18 cellular contexts compared by ENCODE assay signal in the genomic region with DNA sequence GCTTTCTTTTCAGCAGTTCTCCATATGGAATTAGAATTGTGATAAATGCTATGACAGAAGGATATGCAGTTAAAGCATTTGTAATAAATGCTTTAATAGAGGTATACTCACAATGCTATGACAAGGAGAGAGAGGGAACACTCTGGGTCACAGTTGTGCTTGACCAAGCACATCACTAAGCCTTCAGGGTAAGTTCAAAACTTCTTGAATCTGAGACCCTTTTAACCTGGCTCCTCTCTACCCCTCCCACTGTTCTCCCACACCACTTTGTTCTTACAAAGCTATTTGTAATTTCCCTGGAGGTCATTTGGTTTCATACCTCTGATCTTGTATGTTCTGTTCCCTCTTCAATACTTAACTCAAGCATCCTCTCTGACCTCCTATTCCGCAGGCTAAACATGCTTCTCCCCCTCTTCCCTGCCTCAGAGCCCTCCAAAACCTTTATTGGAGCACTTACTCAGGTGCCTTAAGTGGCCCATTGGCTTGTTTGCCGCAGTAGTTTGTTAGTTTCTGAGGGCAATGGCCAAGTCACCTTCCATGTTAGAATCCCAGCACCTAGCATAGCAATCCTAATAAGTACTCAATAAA. TPM values are rescaled to one million over a fixed set of nuclear protein-coding genes. Genes with fewer than 3 reads are reported as not detected.
DNase-seq lines count a peak whose midpoint lies in the region; ATAC-seq and TF ChIP-seq lines count a peak whose summit lies in the region.
"Had no signal": no experiment of that assay in that cellular context is flagged by ENCODE, and none has a peak within 500 bp of the region (broad histone marks: within the 10 kb centered on the region; RNA-seq: fewer than 3 reads in every experiment).

No MANE protein-coding gene starts in this region.

- H3K36me3 Mint-ChIP-seq in GM23338 (ENCODE audit: low read depth) (peaks cover 3% of the 10 kb centered on the region; the same call in 1 of the 3 replicates), endothelial cell (ENCODE audit: low read depth, unreplicated experiment) (no peaks in the 10 kb centered on the region)
- H3K36me3 Mint-ChIP-seq: CD8-positive, alpha-beta memory T cell had no signal

- H2AFZ ChIP-seq in GM23338 = peak overlapping the region; percentile 5; the same call in 1 of the 2 replicates

- H3K9ac ChIP-seq in duodenal mucosa (ENCODE audit: low read depth in 1 of 2, low read length in 2 of 2) = peak overlapping the region in 1 of 2 donors; percentile 1
- H3K9ac ChIP-seq: BLaER1 treated with 17β-estradiol and CSF1 and Interleukin-3, amounts not matched to agents 10 nM and 100 nM had no signal

- H3K4me2 ChIP-seq in GM23338 = no peak overlapping the region
- H3K4me2 ChIP-seq: BLaER1 treated with 17β-estradiol and CSF1 and Interleukin-3, amounts not matched to agents 10 nM and 100 nM had no signal

- H3K27ac ChIP-seq in GM23338 (ENCODE audit: low read depth) (no peak overlapping the region), duodenal mucosa (ENCODE audit: low read depth, low read length) (peak overlapping the region; percentile 11)
- H3K27ac ChIP-seq: BLaER1 treated with 17β-estradiol and CSF1 and Interleukin-3, amounts not matched to agents 10 nM and 100 nM had no signal

- H3K9me3 ChIP-seq in duodenal mucosa (ENCODE audit: control insufficient read depth in 1 of 2, low read length in 2 of 2) = peaks cover 0 to 6% of the 10 kb centered on the region in 2 donors
- H3K9me3 ChIP-seq: HAP-1 had no signal

- peaks cover 6% of the 10 kb centered on the region; the same call in 2 of the 3 replicates for H3K4me1 Mint-ChIP-seq in GM23338
- no peaks in the 10 kb centered on the region for H3K4me1 Mint-ChIP-seq in endothelial cell (ENCODE audit: unreplicated experiment)
- H3K4me1 Mint-ChIP-seq: CD8-positive, alpha-beta memory T cell had no signal

- H3K4me1 ChIP-seq in GM23338 (ENCODE audit: insufficient read depth) (no peaks in the 10 kb centered on the region), duodenal mucosa (ENCODE audit: control insufficient read depth in 1 of 2, insufficient read depth in 2 of 2, low read length in 2 of 2) (peaks cover 21 to 38% of the 10 kb centered on the region in 2 donors)
- H3K4me1 ChIP-seq: HAP-1 had no signal

- H3K27me3 Mint-ChIP-seq in GM23338 (ENCODE audit: insufficient read depth, low read depth, poor library complexity) (peaks cover 2% of the 10 kb centered on the region), endothelial cell (ENCODE audit: unreplicated experiment) (peaks cover 3% of the 10 kb centered on the region)

- no peaks in the 10 kb centered on the region for H3K79me2 ChIP-seq in GM23338 (replicated peaks; ENCODE audit: insufficient read depth)

- H3K4me3 ChIP-seq in GM23338 (no peak overlapping the region), duodenal mucosa (ENCODE audit: low read depth in 1 of 2, low read length in 2 of 2) (no peak overlapping the region)
- H3K4me3 ChIP-seq: BLaER1 treated with 17β-estradiol and CSF1 and Interleukin-3, amounts not matched to agents 10 nM and 100 nM; HAP-1 had no signal

- H3K27me3 ChIP-seq in GM23338 (ENCODE audit: insufficient read depth) (no peaks in the 10 kb centered on the region), duodenal mucosa (ENCODE audit: control insufficient read depth in 1 of 2, insufficient read depth in 2 of 2, low read length in 2 of 2) (no peaks in the 10 kb centered on the region)
- H3K27me3 ChIP-seq: BLaER1 treated with 17β-estradiol and CSF1 and Interleukin-3, amounts not matched to agents 10 nM and 100 nM had no signal

- no peak for DNase-seq in GM23338 (ENCODE audit: low spot score)
- DNase-seq in left kidney (ENCODE audit: low read depth, low spot score) = peak; percentile 54
- DNase-seq in renal cortical epithelial cell (ENCODE audit: low read depth) = peak; percentile 82
- no peak for DNase-seq in DMS53 treated with DMSO at 0.1 percent for 48 hours (lab: John Stamatoyannopoulos, UW; ENCODE audit: unreplicated experiment)
- no peak for DNase-seq in endothelial cell (ENCODE audit: low spot score)
- DNase-seq: CD8-positive, alpha-beta memory T cell; DND-41; IMR-90; Karpas-422; NCI-H1436 treated with DMSO at 0.1 percent for 48 hours; NCI-H2081; NCI-H446 treated with DMSO at 0.1 percent for 48 hours; Right ventricle myocardium superior had no signal

- TF ChIP-seq CTCF in GM23338 (conservative IDR thresholded peaks at IDR 0.05; ENCODE audit: low read depth in 2 of 2) (no peak), endothelial cell (IDR thresholded peaks at IDR 0.05; ENCODE audit: unreplicated experiment) (no peak)

- no peak overlapping the region for H3K27ac Mint-ChIP-seq in GM23338
- no peak overlapping the region for H3K27ac Mint-ChIP-seq in endothelial cell (ENCODE audit: unreplicated experiment)
- H3K27ac Mint-ChIP-seq: CD8-positive, alpha-beta memory T cell had no signal

- peaks cover 6% of the 10 kb centered on the region; the same call in 1 of the 2 replicates for H3K9me2 ChIP-seq in GM23338 (ENCODE audit: insufficient read depth)

- H3K9me3 Mint-ChIP-seq in GM23338 (peaks cover 4% of the 10 kb centered on the region; the same call in 1 of the 3 replicates), endothelial cell (ENCODE audit: unreplicated experiment) (no peaks in the 10 kb centered on the region)
- H3K9me3 Mint-ChIP-seq: CD8-positive, alpha-beta memory T cell had no signal

- H4K20me1 ChIP-seq in GM23338 (replicated peaks; ENCODE audit: insufficient read depth) = no peaks in the 10 kb centered on the region
- H4K20me1 ChIP-seq: BLaER1 treated with 17β-estradiol and CSF1 and Interleukin-3, amounts not matched to agents 10 nM and 100 nM had no signal

- H3K4me3 Mint-ChIP-seq in GM23338 (no peak overlapping the region), endothelial cell (ENCODE audit: unreplicated experiment) (no peak overlapping the region)
- H3K4me3 Mint-ChIP-seq: CD8-positive, alpha-beta memory T cell had no signal

- H3F3A ChIP-seq in GM23338 (replicated peaks; ENCODE audit: low read depth) = no peaks in the 10 kb centered on the region

- no peak for ATAC-seq in GM23338
- ATAC-seq in GM21529 (IDR thresholded peaks at IDR 0.05; ENCODE audit: unreplicated experiment) = no peak
- no peak for ATAC-seq in HG03571 (IDR thresholded peaks at IDR 0.05; ENCODE audit: unreplicated experiment)

- H3K36me3 ChIP-seq in GM23338 (ENCODE audit: insufficient read depth) (no peaks in the 10 kb centered on the region), duodenal mucosa (ENCODE audit: control insufficient read depth in 1 of 2, insufficient read depth in 2 of 2, low read length in 2 of 2) (no peaks in the 10 kb centered on the region)
- H3K36me3 ChIP-seq: BLaER1 treated with 17β-estradiol and CSF1 and Interleukin-3, amounts not matched to agents 10 nM and 100 nM; HAP-1 had no signal

TF ChIP-seq in GM23338, 12 proteins besides CTCF, POLR2A, EP300 and RAD21:
- TF ChIP-seq CREB1 (CRISPR knock-in tag; IDR thresholded peaks at IDR 0.05; ENCODE audit: low read depth) (no peak), EZH2phosphoT487 (IDR thresholded peaks at IDR 0.05; ENCODE audit: unreplicated experiment) (no peak)

RNA-seq across cellular contexts. Expression of a gene that starts 54.9 kb away (rescaled TPM):
- total RNA-seq in GM23338 (2014; rRNA removed; shearing (Covaris generic)) = 27.5 and 28.4 TPM in 2 replicates
- polyA plus RNA-seq in GM23338 (2016; fragmentation: Nextera tagmentation; extraction: Ambion mirVana) = 20.1 and 23.2 TPM in 2 replicates
- total RNA-seq in renal cortical epithelial cell = 16.1 and 36.8 TPM in 2 replicates
- total RNA-seq in endothelial cell (ENCODE audit: unreplicated experiment) = 7.3 TPM

Comparison
In these comparisons a context has a peak if more than half of its experiments do, and no peak if none do; other contexts are left out.
1. DNase-seq: peak in left kidney (single experiment) and renal cortical epithelial cell (single experiment); none in GM23338 (single experiment), DMS53 treated with DMSO at 0.1 percent for 48 hours (single experiment) and endothelial cell (single experiment).